Comparison of ENCODE assay signal across 1 cellular context in the genomic region with DNA sequence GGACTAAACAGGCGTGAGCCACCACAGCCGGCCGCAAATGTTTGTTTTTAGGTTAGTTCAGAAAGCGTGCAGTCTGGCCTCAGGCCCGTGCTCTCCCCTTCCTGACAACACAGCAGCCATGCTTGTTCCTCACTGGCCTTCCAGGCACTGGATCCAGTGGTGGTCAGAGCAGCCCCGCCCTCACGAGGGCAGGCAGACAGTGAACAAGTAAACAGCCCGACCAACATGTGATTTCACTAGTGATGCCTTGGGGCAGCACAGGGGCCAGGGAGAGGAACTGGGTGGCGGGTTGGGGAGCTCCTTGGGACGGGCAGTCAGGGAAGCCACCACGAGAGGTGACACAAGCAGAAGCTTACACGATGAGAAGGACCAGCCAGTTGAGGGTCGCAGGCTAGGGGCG.
TF ChIP-seq lines count a peak whose summit lies in the region.

No MANE protein-coding gene starts in this region.

TF ChIP-seq in IMR-90, 13 proteins besides CTCF, POLR2A, EP300 and RAD21:
- TF ChIP-seq CHD1 (IDR thresholded peaks at IDR 0.05; ENCODE audit: low read depth, low read length) (no peak), USF2 (IDR thresholded peaks at IDR 0.05; ENCODE audit: low read depth, low read length) (no peak)
